Comparison of ENCODE assay signal across 6 cellular contexts in genomic region chr16:2468142-2468724, GRCh38. TPM values are rescaled to one million over a fixed set of nuclear protein-coding genes. Genes with fewer than 3 reads are reported as not detected.
DNase-seq lines count a peak whose midpoint lies in the region; ATAC-seq and TF ChIP-seq lines count a peak whose summit lies in the region.

No MANE protein-coding gene starts in this region.

- H3K27me3 ChIP-seq in endodermal cell (ENCODE audit: control insufficient read depth, insufficient read depth, low read length, poor library complexity, severe bottlenecking) (peaks cover 31% of the 10 kb centered on the region), smooth muscle cell (ENCODE audit: low read depth) (no peaks in the 10 kb centered on the region)

- no peaks in the 10 kb centered on the region for H3K79me2 ChIP-seq in smooth muscle cell (ENCODE audit: low read depth)

- BruUV-seq in Calu3 (replicated peaks; lab: Mats Ljungman, UMichigan), result no TSS peak

- H4K20me1 ChIP-seq in smooth muscle cell (ENCODE audit: low read depth), result peaks cover 4% of the 10 kb centered on the region

- TF ChIP-seq CTCF in Calu3 (IDR thresholded peaks at IDR 0.05; ENCODE audit: unreplicated experiment), result no peak
- TF ChIP-seq CTCF in endodermal cell (conservative IDR thresholded peaks at IDR 0.05), result no peak
- no peak for TF ChIP-seq CTCF in smooth muscle cell (IDR thresholded peaks at IDR 0.05; ENCODE audit: borderline replicate concordance, insufficient read depth, poor library complexity, severe bottlenecking)

- peak overlapping the region; percentile 98 for H3K4me2 ChIP-seq in smooth muscle cell

- intact Hi-C loops in Calu3 (cut with micrococcal nuclease; ENCODE audit: unreplicated experiment), result no loop called here

- H3K27ac Mint-ChIP-seq in Calu3 (ENCODE audit: unreplicated experiment), result no peak overlapping the region
- peak overlapping the region; percentile 75 for H3K27ac Mint-ChIP-seq in endodermal cell

- H2AFZ ChIP-seq in smooth muscle cell (ENCODE audit: low read depth), result peak overlapping the region; percentile 75

- peak overlapping the region; percentile 59 for H3K4me3 ChIP-seq in endodermal cell (ENCODE audit: low read length)
- peak overlapping the region; percentile 67 for H3K4me3 ChIP-seq in smooth muscle cell

- ATAC-seq in GM19467 (IDR thresholded peaks at IDR 0.05; ENCODE audit: unreplicated experiment), result no peak

- peaks cover 39% of the 10 kb centered on the region for H3K27me3 Mint-ChIP-seq in Calu3 (ENCODE audit: unreplicated experiment)
- peaks cover 37% of the 10 kb centered on the region for H3K27me3 Mint-ChIP-seq in endodermal cell (ENCODE audit: insufficient read depth)

- H3K9me3 ChIP-seq in endodermal cell (ENCODE audit: control insufficient read depth, low read length) (no peaks in the 10 kb centered on the region), smooth muscle cell (replicated peaks; ENCODE audit: low read depth) (no peaks in the 10 kb centered on the region)

- H3K9ac ChIP-seq in endodermal cell (ENCODE audit: extremely low read depth, low read length, poor library complexity, severe bottlenecking) (no peak overlapping the region), smooth muscle cell (ENCODE audit: low read depth) (peak overlapping the region; percentile 62)

- 4 to 5% methylated on average over 12 to 51 of the region's 51 CpGs for WGBS in endodermal cell (ENCODE audit: insufficient coverage in 1 of 2, insufficient read length in 1 of 2), 2 experiments
- WGBS in smooth muscle cell (ENCODE audit: low lambda C conversion rate), result 2% methylated on average over 42 of the region's 51 CpGs

- H3K9me3 Mint-ChIP-seq in Calu3 (ENCODE audit: low read depth, unreplicated experiment) (no peaks in the 10 kb centered on the region), endodermal cell (no peaks in the 10 kb centered on the region)

- CTCF ChIA-PET in Calu3 (lab: Charles Lee), result interaction anchor here (0.6 to 1.0 kb wide), 3 partner anchors 8 to 219 kb away, joined by 3 to 6 read pairs (median 4); partner anchors contain the start of gene TEDC2

- H3K36me3 ChIP-seq in endodermal cell (ENCODE audit: control insufficient read depth, insufficient read depth, low read length), result no peaks in the 10 kb centered on the region
- H3K36me3 ChIP-seq in smooth muscle cell (ENCODE audit: low read depth), result no peaks in the 10 kb centered on the region

- peaks cover 38% of the 10 kb centered on the region for H3K36me3 Mint-ChIP-seq in Calu3 (ENCODE audit: insufficient read depth, unreplicated experiment)
- H3K36me3 Mint-ChIP-seq in endodermal cell (ENCODE audit: low read depth), result peaks cover 4% of the 10 kb centered on the region

- H3K27ac ChIP-seq in endodermal cell (ENCODE audit: low read depth, low read length) (no peak overlapping the region), smooth muscle cell (ENCODE audit: low read depth) (no peak overlapping the region)

- H3K4me3 Mint-ChIP-seq in Calu3 (ENCODE audit: low read depth, unreplicated experiment) (peak overlapping the region; percentile 74), endodermal cell (peak overlapping the region; percentile 56)

- H3K4me1 ChIP-seq in endodermal cell (ENCODE audit: control insufficient read depth, insufficient read depth, low read length) (peaks cover 11% of the 10 kb centered on the region), smooth muscle cell (ENCODE audit: low read depth) (peaks cover 28% of the 10 kb centered on the region)

- DNase-seq in Calu3 (peak; percentile 43), NCI-H1694 (lab: John Stamatoyannopoulos, UW) (peak; percentile 88), endodermal cell (peak; percentile 76), smooth muscle cell (lab: John Stamatoyannopoulos, UW; ENCODE audit: unreplicated experiment) (no peak), SHP77 treated with DMSO at 0.1 percent for 48 hours (lab: John Stamatoyannopoulos, UW) (no peak)

- peaks cover 8% of the 10 kb centered on the region for H3F3A ChIP-seq in smooth muscle cell (ENCODE audit: low read depth)

- peaks cover 13% of the 10 kb centered on the region for H3K4me1 Mint-ChIP-seq in Calu3 (ENCODE audit: low read depth, unreplicated experiment)
- peaks cover 4% of the 10 kb centered on the region for H3K4me1 Mint-ChIP-seq in endodermal cell

RNA-seq across cellular contexts. Expression of gene NTN3, which starts 2.9 kb away (rescaled TPM):
- not detected in 2 replicates for total RNA-seq in Calu3 (2022)
- total RNA-seq in endodermal cell, result under 1 TPM; 0.48 to 0.62 TPM
- 1.0 TPM for polyA plus RNA-seq in endodermal cell (2013, experiment 1 of 2)
- 0.75 TPM for polyA plus RNA-seq in endodermal cell (2013, experiment 2 of 2)
- 0.18 and 5.2 TPM in 2 replicates for total RNA-seq in smooth muscle cell
- polyA plus RNA-seq in smooth muscle cell, result 0.23 and 0.57 TPM in 2 replicates

RNA-seq across cellular contexts. Expression of gene TBC1D24, which starts 6.7 kb away (rescaled TPM):
- total RNA-seq in Calu3 (2022) (31.3 and 33.3 TPM in 2 replicates), endodermal cell (10 to 100 TPM; 15.7 to 19.4 TPM), smooth muscle cell (5.1 and 9.2 TPM in 2 replicates)
- polyA plus RNA-seq in endodermal cell (2013, experiment 1 of 2), result 9.0 TPM
- polyA plus RNA-seq in endodermal cell (2013, experiment 2 of 2), result 9.4 TPM
- polyA plus RNA-seq in smooth muscle cell, result 4.9 and 5.5 TPM in 2 replicates

RNA-seq across cellular contexts. Expression of gene TEDC2, which starts 8.3 kb away (rescaled TPM):
- 28.2 and 30.5 TPM in 2 replicates for total RNA-seq in Calu3 (2022)
- total RNA-seq in endodermal cell, result 10 to 100 TPM; 44.0 to 57.6 TPM
- polyA plus RNA-seq in endodermal cell (2013, experiment 1 of 2), result 32.9 TPM
- polyA plus RNA-seq in endodermal cell (2013, experiment 2 of 2), result 28.1 TPM
- 4.7 and 8.0 TPM in 2 replicates for total RNA-seq in smooth muscle cell
- polyA plus RNA-seq in smooth muscle cell, result 8.5 and 13.3 TPM in 2 replicates

RNA-seq across cellular contexts. Expression of gene CCNF, which starts 39.0 kb away (rescaled TPM):
- 47.9 and 54.5 TPM in 2 replicates for total RNA-seq in Calu3 (2022)
- 10 to 100 TPM; 50.8 to 58.9 TPM for total RNA-seq in endodermal cell
- polyA plus RNA-seq in endodermal cell (2013, experiment 1 of 2), result 35.3 TPM
- polyA plus RNA-seq in endodermal cell (2013, experiment 2 of 2), result 35.1 TPM
- 3.6 and 4.9 TPM in 2 replicates for total RNA-seq in smooth muscle cell
- 6.6 and 12.8 TPM in 2 replicates for polyA plus RNA-seq in smooth muscle cell

RNA-seq across cellular contexts. Expression of gene ATP6V0C, which starts 45.5 kb away (rescaled TPM):
- total RNA-seq in Calu3 (2022) (260 and 262 TPM in 2 replicates), endodermal cell (100 to 1,000 TPM; 176 to 180 TPM), smooth muscle cell (50.5 and 99.2 TPM in 2 replicates)
- polyA plus RNA-seq in endodermal cell (2013, experiment 1 of 2), result 220 TPM
- polyA plus RNA-seq in endodermal cell (2013, experiment 2 of 2), result 207 TPM
- 207 and 265 TPM in 2 replicates for polyA plus RNA-seq in smooth muscle cell

Comparison
In these comparisons a context has a peak if more than half of its experiments do, and no peak if none do; other contexts are left out.
1. DNase-seq: peak in Calu3 (single experiment), NCI-H1694 (single experiment) and endodermal cell (single experiment); none in smooth muscle cell (single experiment) and SHP77 treated with DMSO at 0.1 percent for 48 hours (single experiment).